In genomic region chr1:34029525-34029924, GRCh38 we compare ENCODE assay signal across 33 cellular contexts.
"Had no signal": no experiment of that assay in that cellular context is flagged by ENCODE, and none has a peak within 500 bp of the region (broad histone marks: within the 10 kb centered on the region; RNA-seq: fewer than 3 reads in every experiment).

No MANE protein-coding gene starts in this region.

- H3K27ac Mint-ChIP-seq: activated CD4-positive, alpha-beta memory T cell treated with anti-CD3 and anti-CD28 coated beads, Interleukin-2, amount 10 ng/mL, durations not matched to agents 7 days and 5 days; activated CD4-positive, alpha-beta T cell treated with anti-CD3 and anti-CD28 coated beads, Interleukin-2, amount 10 ng/mL, durations not matched to agents 7 days and 5 days; activated naive CD8-positive, alpha-beta T cell treated with anti-CD3 and anti-CD28 coated beads for 36 hours; activated naive CD8-positive, alpha-beta T cell treated with anti-CD3 and anti-CD28 coated beads, Interleukin-2, amount 50 U/mL, for 24 hours; activated T-cell treated with anti-CD3 and anti-CD28 coated beads, Interleukin-2, amount 50 U/mL, for 24 hours; activated T-cell treated with anti-CD3 and anti-CD28 coated beads, Interleukin-2, amount 50 U/mL, for 72 hours; dendritic cell treated with granulocyte-macrophage colony-stimulating factor and Interleukin-4, amounts not matched to agents 40 ng/mL and 50 ng/mL, for 4 days; endodermal cell; WTC11 had no signal

- H3K36me3 Mint-ChIP-seq: activated naive CD8-positive, alpha-beta T cell treated with anti-CD3 and anti-CD28 coated beads for 36 hours had no signal

- H3K4me3 ChIP-seq: adrenal gland, body of pancreas, cardiac muscle cell, coronary artery, dorsolateral prefrontal cortex had no signal

- FAIRE-seq: frontal cortex had no signal

- H3K4me1 Mint-ChIP-seq: activated CD4-positive, alpha-beta memory T cell treated with anti-CD3 and anti-CD28 coated beads, Interleukin-2, amount 10 ng/mL, durations not matched to agents 7 days and 5 days; activated CD4-positive, alpha-beta T cell treated with anti-CD3 and anti-CD28 coated beads, Interleukin-2, amount 10 ng/mL, durations not matched to agents 7 days and 5 days; activated naive CD8-positive, alpha-beta T cell treated with anti-CD3 and anti-CD28 coated beads for 36 hours; activated naive CD8-positive, alpha-beta T cell treated with anti-CD3 and anti-CD28 coated beads, Interleukin-2, amount 50 U/mL, for 24 hours; endodermal cell; WTC11 had no signal

- H3K4me3 Mint-ChIP-seq: activated CD4-positive, alpha-beta memory T cell treated with anti-CD3 and anti-CD28 coated beads, Interleukin-2, amount 10 ng/mL, durations not matched to agents 7 days and 5 days; activated CD4-positive, alpha-beta T cell treated with anti-CD3 and anti-CD28 coated beads, Interleukin-2, amount 10 ng/mL, durations not matched to agents 7 days and 5 days; activated naive CD8-positive, alpha-beta T cell treated with anti-CD3 and anti-CD28 coated beads for 36 hours; activated naive CD8-positive, alpha-beta T cell treated with anti-CD3 and anti-CD28 coated beads, Interleukin-2, amount 50 U/mL, for 24 hours; activated T-cell treated with anti-CD3 and anti-CD28 coated beads, Interleukin-2, amount 50 U/mL, for 24 hours; activated T-cell treated with anti-CD3 and anti-CD28 coated beads, Interleukin-2, amount 50 U/mL, for 72 hours; dendritic cell treated with granulocyte-macrophage colony-stimulating factor and Interleukin-4, amounts not matched to agents 40 ng/mL and 50 ng/mL, for 4 days; endodermal cell; WTC11 had no signal

- H3K36me3 ChIP-seq: adrenal gland, cardiac muscle cell had no signal

- DNase-seq: activated CD4-positive, alpha-beta memory T cell treated with anti-CD3 and anti-CD28 coated beads, Interleukin-2, amount 10 ng/mL, durations not matched to agents 7 days and 5 days; activated CD4-positive, alpha-beta T cell treated with anti-CD3 and anti-CD28 coated beads for 1 hour; activated CD4-positive, alpha-beta T cell treated with anti-CD3 and anti-CD28 coated beads for 4 hours; activated CD4-positive, alpha-beta T cell treated with anti-CD3 and anti-CD28 coated beads, Interleukin-2, amount 10 ng/mL, durations not matched to agents 7 days and 5 days; activated CD4-positive, alpha-beta T cell treated with anti-CD3 and anti-CD28 coated beads, Interleukin-2, amount 50 U/mL, for 4 hours; activated CD8-positive, alpha-beta memory T cell treated with anti-CD3 and anti-CD28 coated beads, Interleukin-2, amount 50 U/mL, for 48 hours; activated gamma-delta T cell; activated naive CD4-positive, alpha-beta T cell; activated naive CD4-positive, alpha-beta T cell treated with anti-CD3 and anti-CD28 coated beads, Interleukin-2, amount 50 U/mL, for 16 hours; activated naive CD8-positive, alpha-beta T cell treated with anti-CD3 and anti-CD28 coated beads for 36 hours; activated naive CD8-positive, alpha-beta T cell treated with anti-CD3 and anti-CD28 coated beads, Interleukin-2, amount 50 U/mL, for 24 hours; activated T-cell treated with anti-CD3 and anti-CD28 coated beads for 4 hours; activated T-cell treated with anti-CD3 and anti-CD28 coated beads, Interleukin-2, amount 50 U/mL, for 24 hours; activated T-cell treated with anti-CD3 and anti-CD28 coated beads, Interleukin-2, amount 50 U/mL, for 72 hours; adrenal gland; amygdala; aorta; body of pancreas; central memory CD4-positive, alpha-beta T cell; cerebellar nuclear complex; dorsolateral prefrontal cortex; effector memory CD4-positive, alpha-beta T cell; endodermal cell; foreskin fibroblast; head of caudate nucleus; T-helper 1 cell; T-helper 2 cell had no signal

- H3K9me3 Mint-ChIP-seq: activated CD4-positive, alpha-beta memory T cell treated with anti-CD3 and anti-CD28 coated beads, Interleukin-2, amount 10 ng/mL, durations not matched to agents 7 days and 5 days; activated CD4-positive, alpha-beta T cell treated with anti-CD3 and anti-CD28 coated beads, Interleukin-2, amount 10 ng/mL, durations not matched to agents 7 days and 5 days; activated naive CD8-positive, alpha-beta T cell treated with anti-CD3 and anti-CD28 coated beads for 36 hours; activated naive CD8-positive, alpha-beta T cell treated with anti-CD3 and anti-CD28 coated beads, Interleukin-2, amount 50 U/mL, for 24 hours; activated T-cell treated with anti-CD3 and anti-CD28 coated beads, Interleukin-2, amount 50 U/mL, for 24 hours; activated T-cell treated with anti-CD3 and anti-CD28 coated beads, Interleukin-2, amount 50 U/mL, for 72 hours; dendritic cell treated with granulocyte-macrophage colony-stimulating factor and Interleukin-4, amounts not matched to agents 40 ng/mL and 50 ng/mL, for 4 days; endodermal cell; WTC11 had no signal

- ATAC-seq: activated naive CD8-positive, alpha-beta T cell treated with anti-CD3 and anti-CD28 coated beads, Interleukin-2, amount 50 U/mL, for 24 hours; activated T-cell treated with anti-CD3 and anti-CD28 coated beads, Interleukin-2, amount 50 U/mL, for 72 hours; body of pancreas; esophagus mucosa; WTC11 had no signal

- H3K27me3 ChIP-seq: adrenal gland, body of pancreas, cardiac muscle cell, dorsolateral prefrontal cortex had no signal
